In the genomic region with DNA sequence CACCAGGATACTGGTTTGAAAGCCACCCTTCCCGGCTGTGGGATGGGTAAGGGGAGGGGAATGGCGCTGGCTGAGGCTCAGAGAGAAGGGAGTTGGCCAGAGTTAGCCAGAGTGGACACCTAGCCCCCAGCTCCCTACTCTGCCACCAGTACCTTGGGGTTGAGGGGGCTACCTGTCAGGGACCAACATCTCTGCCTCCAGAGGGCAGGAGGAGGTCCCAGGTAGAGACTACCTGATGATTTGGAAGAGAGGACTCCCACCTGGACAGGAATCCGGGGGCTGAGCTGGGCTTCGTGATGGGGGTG, we compare ENCODE assay signal across 19 cellular contexts. TPM values are rescaled to one million over a fixed set of nuclear protein-coding genes. Genes with fewer than 3 reads are reported as not detected.
DNase-seq lines count a peak whose midpoint lies in the region; ATAC-seq, FAIRE-seq and TF ChIP-seq lines count a peak whose summit lies in the region.
"Had no signal": no experiment of that assay in that cellular context is flagged by ENCODE, and none has a peak within 500 bp of the region (broad histone marks: within the 10 kb centered on the region; RNA-seq: fewer than 3 reads in every experiment).

No MANE protein-coding gene starts in this region.

- intact Hi-C loops in tibial artery (cut with DNase I; ENCODE audit: low total_unique reads), result no loop called here

- no peaks in the 10 kb centered on the region for H3K9me3 Mint-ChIP-seq in activated CD4-positive, alpha-beta T cell treated with anti-CD3 and anti-CD28 coated beads, Interleukin-2, amount 10 ng/mL, durations not matched to agents 7 days and 5 days
- H3K9me3 Mint-ChIP-seq in astrocyte (ENCODE audit: unreplicated experiment), result no peaks in the 10 kb centered on the region
- H3K9me3 Mint-ChIP-seq: GM23338; naive thymus-derived CD4-positive, alpha-beta T cell; T-helper 2 cell treated with Interferon-gamma antibody and Interleukin-4, amounts not matched to agents 5 μg/mL and 100 μg/mL, for 36 hours had no signal

- no peak for TF ChIP-seq RAD21 in liver (IDR thresholded peaks at IDR 0.05)

- H3K36me3 ChIP-seq in astrocyte (ENCODE audit: insufficient read depth, low read length) (no peaks in the 10 kb centered on the region), liver (ENCODE audit: control insufficient read depth in 4 of 4, insufficient read depth in 3 of 4, low read depth in 1 of 4, low read length in 3 of 4) (no peaks in the 10 kb centered on the region), tibial artery (no peaks in the 10 kb centered on the region)

- peak overlapping the region; percentile 54 for H3K27ac Mint-ChIP-seq in activated CD4-positive, alpha-beta T cell treated with anti-CD3 and anti-CD28 coated beads, Interleukin-2, amount 10 ng/mL, durations not matched to agents 7 days and 5 days
- peak overlapping the region; percentile 26 for H3K27ac Mint-ChIP-seq in astrocyte (ENCODE audit: unreplicated experiment)
- H3K27ac Mint-ChIP-seq: T-helper 2 cell treated with Interferon-gamma antibody and Interleukin-4, amounts not matched to agents 5 μg/mL and 100 μg/mL, for 36 hours had no signal

- no peaks in the 10 kb centered on the region for H3K9me3 ChIP-seq in astrocyte (ENCODE audit: insufficient read depth, low read depth, low read length)
- no peaks in the 10 kb centered on the region for H3K9me3 ChIP-seq in liver (ENCODE audit: control insufficient read depth in 4 of 4, low read length in 3 of 4)
- no peaks in the 10 kb centered on the region for H3K9me3 ChIP-seq in tibial artery

- H4K20me1 ChIP-seq in astrocyte (ENCODE audit: insufficient read depth, low read length), result peaks cover 3% of the 10 kb centered on the region

- peak overlapping the region; percentile 37 for H2AFZ ChIP-seq in astrocyte (ENCODE audit: low read depth, low read length)
- H2AFZ ChIP-seq: GM23338 had no signal

- H3K4me3 ChIP-seq in astrocyte (ENCODE audit: insufficient read depth, low read depth, low read length), result no peak overlapping the region
- peak overlapping the region in 2 of 3 donors; percentile 12 to 40 for H3K4me3 ChIP-seq in liver (ENCODE audit: low read depth in 1 of 3, low read length in 3 of 3)
- H3K4me3 ChIP-seq in tibial artery, result no peak overlapping the region
- H3K4me3 ChIP-seq: GM23338 had no signal

- H3K9ac ChIP-seq in astrocyte (ENCODE audit: low read length), result peak overlapping the region; percentile 60
- H3K9ac ChIP-seq in liver (ENCODE audit: low read depth in 1 of 2, low read length in 2 of 2), result peak overlapping the region; percentile 14 to 86

- FAIRE-seq in astrocyte (lab: Jason Lieb, UNC), result no peak
- FAIRE-seq: A204.1 had no signal

- H3K4me2 ChIP-seq in astrocyte (ENCODE audit: low read length), result peak overlapping the region; percentile 68
- H3K4me2 ChIP-seq: GM23338 had no signal

- no peak overlapping the region for H3K4me3 Mint-ChIP-seq in activated CD4-positive, alpha-beta T cell treated with anti-CD3 and anti-CD28 coated beads, Interleukin-2, amount 10 ng/mL, durations not matched to agents 7 days and 5 days
- H3K4me3 Mint-ChIP-seq in astrocyte (ENCODE audit: unreplicated experiment), result no peak overlapping the region
- H3K4me3 Mint-ChIP-seq: brain; GM23338; naive thymus-derived CD4-positive, alpha-beta T cell; T-helper 2 cell treated with Interferon-gamma antibody and Interleukin-4, amounts not matched to agents 5 μg/mL and 100 μg/mL, for 36 hours had no signal

- H3K27me3 ChIP-seq in astrocyte (ENCODE audit: insufficient read depth, low read length), result no peaks in the 10 kb centered on the region
- no peaks in the 10 kb centered on the region for H3K27me3 ChIP-seq in liver (ENCODE audit: control insufficient read depth in 4 of 4, insufficient read depth in 4 of 4, low read length in 3 of 4)
- peaks cover 0 to 32% of the 10 kb centered on the region in 2 donors for H3K27me3 ChIP-seq in tibial artery

- peaks cover 20% of the 10 kb centered on the region for H3K27me3 Mint-ChIP-seq in activated CD4-positive, alpha-beta T cell treated with anti-CD3 and anti-CD28 coated beads, Interleukin-2, amount 10 ng/mL, durations not matched to agents 7 days and 5 days
- H3K27me3 Mint-ChIP-seq in astrocyte (ENCODE audit: low read depth, unreplicated experiment), result no peaks in the 10 kb centered on the region

- DNase-seq in activated CD4-positive, alpha-beta T cell treated with anti-CD3 and anti-CD28 coated beads, Interleukin-2, amount 10 ng/mL, durations not matched to agents 7 days and 5 days, result no peak
- no peak for DNase-seq in activated CD4-positive, alpha-beta T cell treated with anti-CD3 and anti-CD28 coated beads for 48 hours
- DNase-seq in astrocyte (ENCODE audit: low read depth) (no peak), substantia nigra (lab: John Stamatoyannopoulos, UW) (no peak), tibial artery (no peak), NCI-H345 treated with DMSO at 0.1 percent for 48 hours (lab: John Stamatoyannopoulos, UW; ENCODE audit: unreplicated experiment) (no peak)
- DNase-seq: activated effector memory CD4-positive, alpha-beta T cell treated with anti-CD3 and anti-CD28 coated beads, Interleukin-2, amount 50 U/mL, for 16 hours; naive thymus-derived CD4-positive, alpha-beta T cell; NCI-H2029; NCI-H748 treated with DMSO at 0.1 percent for 48 hours; retina; RPMI8226; stimulated activated CD4-positive, alpha-beta T cell treated with anti-CD3 and anti-CD28 coated beads, Interleukin-4, amount 100 ng/mL, for 1 hour had no signal

- H3K27ac ChIP-seq in astrocyte (ENCODE audit: low read depth, low read length), result peak overlapping the region; percentile 45
- H3K27ac ChIP-seq in liver (ENCODE audit: low read depth in 1 of 2, low read length in 2 of 2), result peak overlapping the region; percentile 87 to 97
- peak overlapping the region; percentile 97 for H3K27ac ChIP-seq in substantia nigra (ENCODE audit: low read depth, low read length, poor library complexity, severe bottlenecking)
- H3K27ac ChIP-seq in tibial artery, result no peak overlapping the region

- ATAC-seq in HG02981 (IDR thresholded peaks at IDR 0.05; ENCODE audit: unreplicated experiment), result no peak
- ATAC-seq: GM23338 had no signal

- peaks cover 54% of the 10 kb centered on the region for H3K4me1 ChIP-seq in astrocyte (ENCODE audit: insufficient read depth, low read length)
- H3K4me1 ChIP-seq in liver (ENCODE audit: control insufficient read depth in 4 of 4, insufficient read depth in 4 of 4, low read length in 3 of 4), result peaks cover 9 to 40% (median 23%) of the 10 kb centered on the region in 4 donors
- H3K4me1 ChIP-seq in tibial artery, result peaks cover 0 to 10% (median 6%) of the 10 kb centered on the region in 4 donors

- 68% methylated on average over 4 of the region's 4 CpGs for WGBS in liver

- no peaks in the 10 kb centered on the region for H3K36me3 Mint-ChIP-seq in activated CD4-positive, alpha-beta T cell treated with anti-CD3 and anti-CD28 coated beads, Interleukin-2, amount 10 ng/mL, durations not matched to agents 7 days and 5 days (ENCODE audit: low read depth)
- no peaks in the 10 kb centered on the region for H3K36me3 Mint-ChIP-seq in astrocyte (ENCODE audit: low read depth, unreplicated experiment)
- H3K36me3 Mint-ChIP-seq: brain; naive thymus-derived CD4-positive, alpha-beta T cell had no signal

- POLR2A ChIA-PET in activated CD4-positive, alpha-beta T cell treated with anti-CD3 and anti-CD28 coated beads, Interleukin-2, amount 10 ng/mL, durations not matched to agents 7 days and 5 days (lab: Charles Lee), result no interaction called here

- H3K4me1 Mint-ChIP-seq in activated CD4-positive, alpha-beta T cell treated with anti-CD3 and anti-CD28 coated beads, Interleukin-2, amount 10 ng/mL, durations not matched to agents 7 days and 5 days, result peaks cover 25% of the 10 kb centered on the region
- H3K4me1 Mint-ChIP-seq in astrocyte (ENCODE audit: low read depth, unreplicated experiment), result peaks cover 18% of the 10 kb centered on the region

- CTCF ChIA-PET in activated CD4-positive, alpha-beta T cell treated with anti-CD3 and anti-CD28 coated beads, Interleukin-2, amount 10 ng/mL, durations not matched to agents 7 days and 5 days (lab: Charles Lee), result interaction anchor here (0.7 to 1.4 kb wide), 2 partner anchors 20 to 284 kb away, joined by 3 to 4 read pairs; no protein-coding TSS in a partner anchor

- H3K79me2 ChIP-seq in astrocyte (ENCODE audit: insufficient read depth, low read length), result peaks cover 64% of the 10 kb centered on the region

- TF ChIP-seq CTCF in astrocyte (IDR thresholded peaks at IDR 0.05; ENCODE audit: insufficient read depth, low read depth, low read length) (no peak), liver (IDR thresholded peaks at IDR 0.05; ENCODE audit: low read depth, low read length, missing input control) (no peak), tibial artery (IDR thresholded peaks at IDR 0.05) (no peak)

TF ChIP-seq in liver, 16 proteins besides CTCF, POLR2A, EP300 and RAD21 (continues in another document):
- TF ChIP-seq EGR1 (IDR thresholded peaks at IDR 0.05; ENCODE audit: low read depth in 2 of 2) (no peak), FOXA1 (IDR thresholded peaks at IDR 0.05) (no peak), JUND (IDR thresholded peaks at IDR 0.05) (no peak), TAF1 (conservative IDR thresholded peaks at IDR 0.05) (no peak), YY1 (IDR thresholded peaks at IDR 0.05) (no peak), NR2F2 (IDR thresholded peaks at IDR 0.05) (no peak), RXRA (IDR thresholded peaks at IDR 0.05) (no peak), SP1 (IDR thresholded peaks at IDR 0.05) (no peak)
- TF ChIP-seq, protein P1, sequence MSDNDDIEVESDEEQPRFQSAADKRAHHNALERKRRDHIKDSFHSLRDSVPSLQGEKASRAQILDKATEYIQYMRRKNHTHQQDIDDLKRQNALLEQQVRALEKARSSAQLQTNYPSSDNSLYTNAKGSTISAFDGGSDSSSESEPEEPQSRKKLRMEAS (IDR thresholded peaks at IDR 0.05), result no peak

RNA-seq across cellular contexts. Expression of a gene that starts 3.7 kb away (rescaled TPM):
- 1 to 10 TPM; 1.1 to 1.2 TPM for total RNA-seq in activated CD4-positive, alpha-beta T cell treated with anti-CD3 and anti-CD28 coated beads, Interleukin-2, amount 10 ng/mL, durations not matched to agents 7 days and 5 days
- total RNA-seq in astrocyte (39.5 and 53.9 TPM in 2 replicates), liver (1 to 10 TPM; 3.5 to 6.5 TPM)
- polyA plus RNA-seq in liver, result 1 to 10 TPM; 4.4 to 4.5 TPM

RNA-seq across cellular contexts. Expression of a gene that starts 36.3 kb away (rescaled TPM):
- total RNA-seq in activated CD4-positive, alpha-beta T cell treated with anti-CD3 and anti-CD28 coated beads, Interleukin-2, amount 10 ng/mL, durations not matched to agents 7 days and 5 days, result 100 to 1,000 TPM; 154 to 160 TPM
- total RNA-seq in astrocyte (97.8 and 98.6 TPM in 2 replicates), liver (10 to 100 TPM; 31.0 to 77.8 TPM)
- polyA plus RNA-seq in liver, result 100 to 1,000 TPM; 120 to 136 TPM

RNA-seq across cellular contexts. Expression of a gene that starts 36.6 kb away (rescaled TPM):
- total RNA-seq in activated CD4-positive, alpha-beta T cell treated with anti-CD3 and anti-CD28 coated beads, Interleukin-2, amount 10 ng/mL, durations not matched to agents 7 days and 5 days, result 100 to 1,000 TPM in 1 of 2 experiments, 10 to 100 TPM in 1; 98.6 to 118 TPM
- total RNA-seq in astrocyte, result 13.6 and 13.8 TPM in 2 replicates
- 10 to 100 TPM in 1 of 2 donors, 1 to 10 TPM in 1; 9.0 to 46.5 TPM for total RNA-seq in liver
- 10 to 100 TPM in 1 of 2 donors, 1 to 10 TPM in 1; 4.5 to 10.0 TPM for polyA plus RNA-seq in liver

Comparison
In these comparisons a context has a peak if more than half of its experiments do, and no peak if none do; other contexts are left out.
1. H3K27ac ChIP-seq: peak in astrocyte (single experiment), liver (2 of 2) and substantia nigra (single experiment); none in tibial artery (0 of 2).
2. H3K4me3 ChIP-seq: peak in liver (2 of 3); none in astrocyte (single experiment) and tibial artery (0 of 2).